11 cellular contexts compared by ENCODE assay signal in genomic region chr5:33631786-33632185, GRCh38.
A peak's percentile ranks its signal among the peaks of the same experiment; 100 is the strongest.
DNase-seq lines count a peak whose midpoint lies in the region; ATAC-seq and TF ChIP-seq lines count a peak whose summit lies in the region.
"Had no signal": no experiment of that assay in that cellular context is flagged by ENCODE, and none has a peak within 500 bp of the region (broad histone marks: within the 10 kb centered on the region; RNA-seq: fewer than 3 reads in every experiment).

No MANE protein-coding gene starts in this region.

- peak; percentile 83 for ATAC-seq in GM19023 (IDR thresholded peaks at IDR 0.05; ENCODE audit: unreplicated experiment)
- ATAC-seq in HG02623 (IDR thresholded peaks at IDR 0.05; ENCODE audit: unreplicated experiment), result peak; percentile 89
- no peak for ATAC-seq in left cardiac atrium

- no peak overlapping the region for H3K27ac ChIP-seq in osteoblast (ENCODE audit: low read depth, low read length)
- H3K27ac ChIP-seq: testis had no signal

- peaks cover 6% of the 10 kb centered on the region for H3K4me1 ChIP-seq in osteoblast (ENCODE audit: insufficient read depth, low read length)
- H3K4me1 ChIP-seq: testis had no signal

- H4K20me1 ChIP-seq in osteoblast (ENCODE audit: insufficient read depth, low read length), result no peaks in the 10 kb centered on the region

- H3K79me2 ChIP-seq in osteoblast (ENCODE audit: insufficient read depth, low read length), result no peaks in the 10 kb centered on the region

- DNase-seq in HK-2 (ENCODE audit: unreplicated experiment) (peak; percentile 55), osteoblast (ENCODE audit: insufficient read length, low spot score, missing footprints) (peak; percentile 18), NCI-H1694 treated with DMSO at 0.1 percent for 48 hours (lab: John Stamatoyannopoulos, UW) (no peak), Kasumi-1 (lab: John Stamatoyannopoulos, UW) (no peak), DMS53 (lab: John Stamatoyannopoulos, UW) (no peak), left cardiac atrium (no peak)
- DNase-seq: activated CD4-positive, alpha-beta T cell treated with anti-CD3 and anti-CD28 coated beads for 4 hours; naive B cell; testis had no signal

- no peaks in the 10 kb centered on the region for H3K9me3 ChIP-seq in osteoblast (ENCODE audit: low read depth, low read length)
- H3K9me3 ChIP-seq: testis had no signal

- no peak overlapping the region for H3K4me2 ChIP-seq in osteoblast (ENCODE audit: insufficient read depth, low read length)

- H3K4me3 ChIP-seq in osteoblast (ENCODE audit: insufficient read depth, low read length), result no peak overlapping the region
- H3K4me3 ChIP-seq: testis had no signal

- H3K27me3 ChIP-seq in osteoblast (ENCODE audit: insufficient read depth, low read length), result no peaks in the 10 kb centered on the region
- H3K27me3 ChIP-seq: testis had no signal

- no peak overlapping the region for H2AFZ ChIP-seq in osteoblast (ENCODE audit: low read length)

- TF ChIP-seq CTCF in osteoblast (IDR thresholded peaks at IDR 0.05; ENCODE audit: extremely low read depth, low read depth, low read length), result no peak

- intact Hi-C loops in left cardiac atrium (cut with DNase I), result no loop called here

- peaks cover 3% of the 10 kb centered on the region for H3K36me3 ChIP-seq in osteoblast (ENCODE audit: insufficient read depth, low read length)

Comparison
In these comparisons a context has a peak if more than half of its experiments do, and no peak if none do; other contexts are left out.
1. ATAC-seq: peak in GM19023 (single experiment) and HG02623 (single experiment); none in left cardiac atrium (0 of 2).
2. DNase-seq: peak in HK-2 (single experiment) and osteoblast (single experiment); none in NCI-H1694 treated with DMSO at 0.1 percent for 48 hours (single experiment), Kasumi-1 (0 of 2), DMS53 (single experiment) and left cardiac atrium (single experiment).